In genomic region chr10:73261362-73261995, GRCh38 we compare ENCODE assay signal across 18 cellular contexts.
"Had no signal": no experiment of that assay in that cellular context is flagged by ENCODE, and none has a peak within 500 bp of the region (broad histone marks: within the 10 kb centered on the region; RNA-seq: fewer than 3 reads in every experiment).

No MANE protein-coding gene starts in this region.

- H3K27me3 ChIP-seq: body of pancreas, cardiac muscle cell, esophagus squamous epithelium, neural progenitor cell, right atrium auricular region, tibial nerve had no signal

- H3K27ac ChIP-seq: body of pancreas, cardiac muscle cell, esophagus squamous epithelium, neural progenitor cell, right atrium auricular region, tibial nerve had no signal

- H3K36me3 ChIP-seq: cardiac muscle cell, esophagus squamous epithelium, neural progenitor cell, right atrium auricular region, tibial nerve had no signal

- H2AFZ ChIP-seq: neural progenitor cell had no signal

- DNase-seq: activated CD4-positive, alpha-beta T cell treated with anti-CD3 and anti-CD28 coated beads for 36 hours; activated CD4-positive, CD25-positive, alpha-beta regulatory T cell; activated CD8-positive, alpha-beta memory T cell treated with anti-CD3 and anti-CD28 coated beads, Interleukin-2, amount 10 ng/mL, durations not matched to agents 7 days and 5 days; activated CD8-positive, alpha-beta T cell treated with anti-CD3 and anti-CD28 coated beads, Interleukin-2, amount 10 ng/mL, durations not matched to agents 7 days and 5 days; activated naive CD4-positive, alpha-beta T cell; activated T-cell treated with anti-CD3 and anti-CD28 coated beads, Interleukin-2, amount 50 U/mL, for 48 hours; body of pancreas; endodermal cell; esophagus squamous epithelium; natural killer cell; occipital lobe; stimulated activated CD4-positive, alpha-beta T cell treated with anti-CD3 and anti-CD28 coated beads, Interleukin-15, amount 100 ng/mL, for 24 hours; stimulated activated CD4-positive, alpha-beta T cell treated with anti-CD3 and anti-CD28 coated beads, Interleukin-2, amount 100 ng/mL, for 24 hours; stimulated activated naive B cell treated with anti-CD40 and anti-IgM and Interleukin-4, amounts not matched to agents 10 μg/mL and 1 μg/mL and 100 μg/mL, for 72 hours had no signal

- H3K4me2 ChIP-seq: neural progenitor cell had no signal

- H3K4me3 ChIP-seq: body of pancreas, cardiac muscle cell, esophagus squamous epithelium, neural progenitor cell, right atrium auricular region, tibial nerve had no signal

- H3K4me1 ChIP-seq: body of pancreas, esophagus squamous epithelium, neural progenitor cell, right atrium auricular region had no signal

- ATAC-seq: activated CD4-positive, alpha-beta T cell treated with anti-CD3 and anti-CD28 coated beads for 36 hours; activated CD8-positive, alpha-beta memory T cell treated with anti-CD3 and anti-CD28 coated beads, Interleukin-2, amount 10 ng/mL, durations not matched to agents 7 days and 5 days; activated CD8-positive, alpha-beta T cell treated with anti-CD3 and anti-CD28 coated beads, Interleukin-2, amount 10 ng/mL, durations not matched to agents 7 days and 5 days; body of pancreas; natural killer cell; stimulated activated naive B cell treated with anti-CD40 and anti-IgM and Interleukin-4, amounts not matched to agents 10 μg/mL and 1 μg/mL and 100 μg/mL, for 72 hours had no signal

- H3K9me3 ChIP-seq: body of pancreas, esophagus squamous epithelium, tibial nerve had no signal

- H3K9ac ChIP-seq: neural progenitor cell had no signal
